Comparison of ENCODE assay signal across 15 cellular contexts in genomic region chr7:41993173-41993867, GRCh38.
DNase-seq lines count a peak whose midpoint lies in the region; ATAC-seq and TF ChIP-seq lines count a peak whose summit lies in the region.
"Had no signal": no experiment of that assay in that cellular context is flagged by ENCODE, and none has a peak within 500 bp of the region (broad histone marks: within the 10 kb centered on the region; RNA-seq: fewer than 3 reads in every experiment).

No MANE protein-coding gene starts in this region.

- peaks cover 4% of the 10 kb centered on the region for H3K4me1 Mint-ChIP-seq in GM23338

- no peaks in the 10 kb centered on the region for H3K9me2 ChIP-seq in GM23338 (ENCODE audit: insufficient read depth)

- H3K9me3 ChIP-seq in SK-N-MC (ENCODE audit: low read depth, low read length), result no peaks in the 10 kb centered on the region
- H3K9me3 ChIP-seq in sigmoid colon, result no peaks in the 10 kb centered on the region
- H3K9me3 ChIP-seq in aorta (ENCODE audit: control insufficient read depth, low read length), result no peaks in the 10 kb centered on the region
- H3K9me3 ChIP-seq: psoas muscle had no signal

- H3F3A ChIP-seq in GM23338 (replicated peaks; ENCODE audit: low read depth), result no peaks in the 10 kb centered on the region

- no peak overlapping the region for H3K4me3 Mint-ChIP-seq in GM23338
- H3K4me3 Mint-ChIP-seq: CD4-positive, CD25-positive, alpha-beta regulatory T cell had no signal

- H3K79me2 ChIP-seq in GM23338 (replicated peaks; ENCODE audit: insufficient read depth), result no peaks in the 10 kb centered on the region

- H3K27ac ChIP-seq in GM23338 (ENCODE audit: low read depth) (no peak overlapping the region), SK-N-MC (peak overlapping the region; percentile 84; the same call in 1 of the 2 replicates), sigmoid colon (peak overlapping the region in 3 of 4 donors; percentile 2 to 40 (median 9)), aorta (ENCODE audit: low read depth in 1 of 2, low read length in 2 of 2) (no peak overlapping the region)
- H3K27ac ChIP-seq: PC-9, psoas muscle had no signal

- H3K4me3 ChIP-seq in GM23338 (no peak overlapping the region), SK-N-MC (peak overlapping the region; percentile 44), fibroblast of pulmonary artery (replicated peaks; ENCODE audit: low read depth, low read length) (no peak overlapping the region), sigmoid colon (no peak overlapping the region), aorta (ENCODE audit: low read length in 2 of 2) (no peak overlapping the region)
- H3K4me3 ChIP-seq: PC-9, psoas muscle had no signal

- H4K20me1 ChIP-seq in GM23338 (replicated peaks; ENCODE audit: insufficient read depth), result no peaks in the 10 kb centered on the region

- ATAC-seq in GM23338 (no peak), aorta (ENCODE audit: low FRiP score) (no peak), HG03045 (IDR thresholded peaks at IDR 0.05; ENCODE audit: unreplicated experiment) (no peak)
- ATAC-seq: psoas muscle had no signal

- 75 to 77% methylated on average over 11 of the region's 11 CpGs for whole genome bisulfite sequencing in sigmoid colon, 2 donors
- WGBS in aorta, 2 donors, result 82 to 87% methylated on average over 11 of the region's 11 CpGs

- DNase-seq in GM23338 (ENCODE audit: low spot score), result no peak
- DNase-seq in SK-N-MC (ENCODE audit: low read depth, low spot score), result peak; percentile 92
- peak; percentile 86 for DNase-seq in fibroblast of pulmonary artery (ENCODE audit: low read depth)
- DNase-seq in sigmoid colon, result no peak
- no peak for DNase-seq in aorta
- no peak for DNase-seq in SHP77 (lab: John Stamatoyannopoulos, UW)
- DNase-seq: activated CD8-positive, alpha-beta memory T cell treated with anti-CD3 and anti-CD28 coated beads, Interleukin-2, amount 50 U/mL, for 4 hours; activated naive CD4-positive, alpha-beta T cell treated with Interleukin-2 at 50 U/mL for 16 hours; caudate nucleus; CD4-positive, CD25-positive, alpha-beta regulatory T cell; NCI-H1694 treated with DMSO at 0.1 percent for 48 hours; NCI-H524 treated with DMSO at 0.1 percent for 48 hours; psoas muscle had no signal

- peak overlapping the region; percentile 15; the same call in 1 of the 2 replicates for H3K27ac Mint-ChIP-seq in GM23338
- H3K27ac Mint-ChIP-seq: CD4-positive, CD25-positive, alpha-beta regulatory T cell had no signal

- no peaks in the 10 kb centered on the region; the same call in 2 of the 3 replicates for H3K9me3 Mint-ChIP-seq in GM23338

- H3K27me3 ChIP-seq in GM23338 (ENCODE audit: insufficient read depth), result no peaks in the 10 kb centered on the region
- no peaks in the 10 kb centered on the region for H3K27me3 ChIP-seq in sigmoid colon
- no peaks in the 10 kb centered on the region for H3K27me3 ChIP-seq in aorta (ENCODE audit: control insufficient read depth in 1 of 2, insufficient read depth in 2 of 2, low read length in 1 of 2)

- TF ChIP-seq CTCF in GM23338 (conservative IDR thresholded peaks at IDR 0.05; ENCODE audit: low read depth in 2 of 2), result no peak
- TF ChIP-seq CTCF in fibroblast of pulmonary artery (IDR thresholded peaks at IDR 0.05; ENCODE audit: low read length, missing control alignments), result no peak
- no peak for TF ChIP-seq CTCF in sigmoid colon (IDR thresholded peaks at IDR 0.05)

- TF ChIP-seq EP300 in sigmoid colon (IDR thresholded peaks at IDR 0.05), result no peak

- H3K4me1 ChIP-seq in GM23338 (ENCODE audit: insufficient read depth), result no peaks in the 10 kb centered on the region; the same call in 1 of the 2 replicates
- H3K4me1 ChIP-seq in sigmoid colon, result peaks cover 0 to 65% (median 51%) of the 10 kb centered on the region in 4 donors
- H3K4me1 ChIP-seq in aorta (ENCODE audit: control insufficient read depth in 1 of 2, insufficient read depth in 2 of 2, low read length in 2 of 2), result peaks cover 0 to 2% of the 10 kb centered on the region in 2 donors
- H3K4me1 ChIP-seq: psoas muscle had no signal

- H3K36me3 Mint-ChIP-seq in GM23338 (ENCODE audit: low read depth), result no peaks in the 10 kb centered on the region
- H3K36me3 Mint-ChIP-seq: CD4-positive, CD25-positive, alpha-beta regulatory T cell had no signal

- no peak for TF ChIP-seq POLR2A in sigmoid colon (IDR thresholded peaks at IDR 0.05)

- no peak overlapping the region for H3K4me2 ChIP-seq in GM23338
- H3K4me2 ChIP-seq: PC-9 had no signal

- H3K27me3 Mint-ChIP-seq in GM23338 (ENCODE audit: insufficient read depth, low read depth, poor library complexity), result peaks cover 4% of the 10 kb centered on the region

- no peak overlapping the region for H2AFZ ChIP-seq in GM23338
- H2AFZ ChIP-seq: PC-9 had no signal

- H3K9ac ChIP-seq in SK-N-MC (ENCODE audit: insufficient read length), result no peak overlapping the region

- intact Hi-C loops in sigmoid colon (cut with DNase I) (no loop called here), aorta (cut with DNase I) (no loop called here)

- H3K36me3 ChIP-seq in GM23338 (ENCODE audit: insufficient read depth) (no peaks in the 10 kb centered on the region), SK-N-MC (ENCODE audit: insufficient read depth, low read length) (no peaks in the 10 kb centered on the region), sigmoid colon (no peaks in the 10 kb centered on the region), aorta (ENCODE audit: control insufficient read depth in 1 of 2, insufficient read depth in 2 of 2, low read length in 1 of 2) (no peaks in the 10 kb centered on the region)

TF ChIP-seq in GM23338, 12 proteins besides CTCF, POLR2A, EP300 and RAD21 (continues in another document):
- TF ChIP-seq NANOG (IDR thresholded peaks at IDR 0.05; ENCODE audit: borderline replicate concordance) (no peak), EZH2 (IDR thresholded peaks at IDR 0.05; ENCODE audit: low read depth, unreplicated experiment) (no peak), STAT1 (IDR thresholded peaks at IDR 0.05; ENCODE audit: unreplicated experiment) (no peak), ETS1 (IDR thresholded peaks at IDR 0.05) (no peak), ZNF114 (CRISPR knock-in tag; IDR thresholded peaks at IDR 0.05) (no peak), POLR2AphosphoS5 (IDR thresholded peaks at IDR 0.05; ENCODE audit: low read depth) (no peak), CREB1 (CRISPR knock-in tag; IDR thresholded peaks at IDR 0.05; ENCODE audit: low read depth) (no peak), JUNB (IDR thresholded peaks at IDR 0.05; ENCODE audit: unreplicated experiment) (no peak), REST (IDR thresholded peaks at IDR 0.05; ENCODE audit: unreplicated experiment) (no peak)

Comparison
In these comparisons a context has a peak if more than half of its experiments do, and no peak if none do; other contexts are left out.
1. DNase-seq: peak in SK-N-MC (single experiment) and fibroblast of pulmonary artery (single experiment); none in GM23338 (single experiment), sigmoid colon (single experiment), aorta (0 of 2) and SHP77 (0 of 2).
2. H3K27ac ChIP-seq: peak in SK-N-MC (single experiment) and sigmoid colon (3 of 4); none in GM23338 (single experiment) and aorta (0 of 2).